Comparison of ENCODE assay signal across 11 cellular contexts in genomic region chr17:1471931-1472727, GRCh38.
"Had no signal": no experiment of that assay in that cellular context is flagged by ENCODE, and none has a peak within 500 bp of the region (broad histone marks: within the 10 kb centered on the region; RNA-seq: fewer than 3 reads in every experiment).

No MANE protein-coding gene starts in this region.

- H3K27ac Mint-ChIP-seq: activated CD4-positive, alpha-beta memory T cell treated with anti-CD3 and anti-CD28 coated beads for 36 hours; activated naive CD8-positive, alpha-beta T cell treated with anti-CD3 and anti-CD28 coated beads, Interleukin-2, amount 10 ng/mL, durations not matched to agents 7 days and 5 days; activated T-cell treated with anti-CD3 and anti-CD28 coated beads, Interleukin-2, amount 50 U/mL, for 72 hours; stimulated activated naive CD8-positive, alpha-beta T cell treated with anti-CD3 and anti-CD28 coated beads, Interleukin-15, Interleukin-2, amounts not matched to agents 100 ng/mL and 50 ng/mL, for 24 hours had no signal

- H3K4me3 Mint-ChIP-seq: activated CD4-positive, alpha-beta memory T cell treated with anti-CD3 and anti-CD28 coated beads for 36 hours; activated naive CD8-positive, alpha-beta T cell treated with anti-CD3 and anti-CD28 coated beads, Interleukin-2, amount 10 ng/mL, durations not matched to agents 7 days and 5 days; activated T-cell treated with anti-CD3 and anti-CD28 coated beads, Interleukin-2, amount 50 U/mL, for 72 hours; neural crest cell; stimulated activated naive CD8-positive, alpha-beta T cell treated with anti-CD3 and anti-CD28 coated beads, Interleukin-15, Interleukin-2, amounts not matched to agents 100 ng/mL and 50 ng/mL, for 24 hours had no signal

- H3K4me3 ChIP-seq: upper lobe of left lung had no signal

- H3K9me3 Mint-ChIP-seq: activated CD4-positive, alpha-beta memory T cell treated with anti-CD3 and anti-CD28 coated beads for 36 hours; activated T-cell treated with anti-CD3 and anti-CD28 coated beads, Interleukin-2, amount 50 U/mL, for 72 hours; neural crest cell; stimulated activated naive CD8-positive, alpha-beta T cell treated with anti-CD3 and anti-CD28 coated beads, Interleukin-15, Interleukin-2, amounts not matched to agents 100 ng/mL and 50 ng/mL, for 24 hours had no signal

- H3K27me3 ChIP-seq: upper lobe of left lung had no signal

- H3K9me3 ChIP-seq: upper lobe of left lung had no signal

- H3K27me3 Mint-ChIP-seq: activated CD4-positive, alpha-beta memory T cell treated with anti-CD3 and anti-CD28 coated beads for 36 hours; stimulated activated naive CD8-positive, alpha-beta T cell treated with anti-CD3 and anti-CD28 coated beads, Interleukin-15, Interleukin-2, amounts not matched to agents 100 ng/mL and 50 ng/mL, for 24 hours had no signal

- ATAC-seq: activated CD4-positive, CD25-positive, alpha-beta regulatory T cell treated with anti-CD3 and anti-CD28 coated beads, Interleukin-2, amount 50 U/mL, for 24 hours; activated T-cell treated with anti-CD3 and anti-CD28 coated beads, Interleukin-2, amount 50 U/mL, for 72 hours had no signal

- DNase-seq: activated CD4-positive, alpha-beta memory T cell treated with anti-CD3 and anti-CD28 coated beads for 36 hours; activated naive CD8-positive, alpha-beta T cell treated with anti-CD3 and anti-CD28 coated beads, Interleukin-2, amount 10 ng/mL, durations not matched to agents 7 days and 5 days; activated T-cell treated with anti-CD3 and anti-CD28 coated beads, Interleukin-2, amount 50 U/mL, for 72 hours; anterior cingulate cortex; foreskin melanocyte; kidney; stimulated activated CD4-positive, alpha-beta T cell treated with anti-CD3 and anti-CD28 coated beads, Interleukin-12 subunit alpha, Interleukin-12 subunit beta, amount 100 ng/mL, for 4 hours had no signal
